12 cellular contexts compared by ENCODE assay signal in the genomic region with DNA sequence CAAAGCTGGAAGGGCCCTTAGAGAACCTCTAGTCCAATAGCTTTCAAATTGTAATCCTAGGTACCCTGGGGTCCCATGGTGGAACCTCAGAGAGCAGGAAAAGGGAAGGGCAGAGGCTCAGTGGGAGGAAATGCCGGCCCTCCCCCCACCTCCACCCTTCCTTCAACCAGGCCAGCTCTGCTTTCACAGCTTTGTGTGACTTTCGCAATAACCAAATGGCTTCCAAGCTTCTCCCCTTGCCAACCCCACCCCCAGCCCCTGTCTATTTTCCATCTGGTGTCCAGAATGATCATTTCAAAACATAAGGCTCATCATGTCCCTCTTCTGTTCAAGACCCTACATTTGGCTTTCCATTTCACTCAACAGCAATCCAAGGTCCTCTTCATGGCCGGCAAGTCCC.
DNase-seq lines count a peak whose midpoint lies in the region; ATAC-seq and TF ChIP-seq lines count a peak whose summit lies in the region.
"Had no signal": no experiment of that assay in that cellular context is flagged by ENCODE, and none has a peak within 500 bp of the region (broad histone marks: within the 10 kb centered on the region; RNA-seq: fewer than 3 reads in every experiment).

No MANE protein-coding gene starts in this region.

- WGBS in lung, 2 donors: 42 to 53% methylated on average over 3 of the region's 3 CpGs

- H3K4me3 ChIP-seq in lung: no peak overlapping the region
- H3K4me3 ChIP-seq in WERI-Rb-1 (ENCODE audit: low read depth, low read length): no peak overlapping the region

- H3K27ac Mint-ChIP-seq in chondrocyte (ENCODE audit: unreplicated experiment): peak overlapping the region; percentile 73
- H3K27ac Mint-ChIP-seq: activated naive CD4-positive, alpha-beta T cell treated with anti-CD3 and anti-CD28 coated beads, Interleukin-2, amount 50 U/mL, for 24 hours had no signal

- TF ChIP-seq CTCF in chondrocyte (IDR thresholded peaks at IDR 0.05): no peak
- TF ChIP-seq CTCF in lung (IDR thresholded peaks at IDR 0.05; ENCODE audit: control extremely low read depth, extremely low read depth): no peak
- no peak for TF ChIP-seq CTCF in WERI-Rb-1 (IDR thresholded peaks at IDR 0.05; ENCODE audit: low read depth, low read length)

- H3K36me3 Mint-ChIP-seq in chondrocyte (ENCODE audit: low read depth): no peaks in the 10 kb centered on the region
- H3K36me3 Mint-ChIP-seq: activated naive CD4-positive, alpha-beta T cell treated with anti-CD3 and anti-CD28 coated beads, Interleukin-2, amount 50 U/mL, for 24 hours had no signal

- H3K4me1 Mint-ChIP-seq in chondrocyte (ENCODE audit: low read depth): peaks cover 69% of the 10 kb centered on the region

- DNase-seq in AG08395 (ENCODE audit: low spot score) (peak; percentile 38), chondrocyte (ENCODE audit: low spot score) (no peak), lung (ENCODE audit: low spot score) (no peak), WERI-Rb-1 (no peak), hypothalamus (lab: John Stamatoyannopoulos, UW) (no peak)
- DNase-seq: KG1; stimulated activated naive CD8-positive, alpha-beta T cell treated with anti-CD3 and anti-CD28 coated beads, Interleukin-15, amount 100 ng/mL, for 72 hours had no signal

- peak overlapping the region; percentile 19 for H3K27ac ChIP-seq in KOPT-K1 (ENCODE audit: low read depth, low read length, poor library complexity, severe bottlenecking)
- peak overlapping the region in 1 of 2 donors; percentile 64 for H3K27ac ChIP-seq in lung (ENCODE audit: low read depth in 1 of 2, low read length in 1 of 2)
- no peak overlapping the region for H3K27ac ChIP-seq in WERI-Rb-1
- H3K27ac ChIP-seq: C4-2B had no signal

- ATAC-seq in lung (ENCODE audit: insufficient read depth, low FRiP score) (peak; percentile 53), GM21447 (IDR thresholded peaks at IDR 0.05; ENCODE audit: unreplicated experiment) (no peak), GM21360 (IDR thresholded peaks at IDR 0.05; ENCODE audit: unreplicated experiment) (no peak)
- ATAC-seq: stimulated activated naive CD8-positive, alpha-beta T cell treated with anti-CD3 and anti-CD28 coated beads, Interleukin-15, amount 100 ng/mL, for 72 hours had no signal

- H3K9me3 ChIP-seq in KOPT-K1 (ENCODE audit: insufficient read depth, low read length, poor library complexity, severe bottlenecking): no peaks in the 10 kb centered on the region
- H3K9me3 ChIP-seq in lung (ENCODE audit: control insufficient read depth in 2 of 2, insufficient read depth in 1 of 2, low read length in 1 of 2): no peaks in the 10 kb centered on the region
- no peaks in the 10 kb centered on the region for H3K9me3 ChIP-seq in WERI-Rb-1 (ENCODE audit: severe bottlenecking)

- H3K36me3 ChIP-seq in KOPT-K1 (ENCODE audit: insufficient read depth, low read length): no peaks in the 10 kb centered on the region
- H3K36me3 ChIP-seq in lung (ENCODE audit: control insufficient read depth in 2 of 2, insufficient read depth in 2 of 2, low read length in 2 of 2): no peaks in the 10 kb centered on the region
- no peaks in the 10 kb centered on the region for H3K36me3 ChIP-seq in WERI-Rb-1

- no peaks in the 10 kb centered on the region for H3K27me3 Mint-ChIP-seq in chondrocyte (ENCODE audit: low read depth)
- H3K27me3 Mint-ChIP-seq: activated naive CD4-positive, alpha-beta T cell treated with anti-CD3 and anti-CD28 coated beads, Interleukin-2, amount 50 U/mL, for 24 hours; stimulated activated naive CD8-positive, alpha-beta T cell treated with anti-CD3 and anti-CD28 coated beads, Interleukin-15, amount 100 ng/mL, for 72 hours had no signal

- no peak overlapping the region for H3K4me3 Mint-ChIP-seq in chondrocyte (ENCODE audit: unreplicated experiment)
- H3K4me3 Mint-ChIP-seq: activated naive CD4-positive, alpha-beta T cell treated with anti-CD3 and anti-CD28 coated beads, Interleukin-2, amount 50 U/mL, for 24 hours; stimulated activated naive CD8-positive, alpha-beta T cell treated with anti-CD3 and anti-CD28 coated beads, Interleukin-15, amount 100 ng/mL, for 72 hours had no signal

- H3K9me3 Mint-ChIP-seq in chondrocyte (ENCODE audit: low read depth): no peaks in the 10 kb centered on the region
- H3K9me3 Mint-ChIP-seq: activated naive CD4-positive, alpha-beta T cell treated with anti-CD3 and anti-CD28 coated beads, Interleukin-2, amount 50 U/mL, for 24 hours; stimulated activated naive CD8-positive, alpha-beta T cell treated with anti-CD3 and anti-CD28 coated beads, Interleukin-15, amount 100 ng/mL, for 72 hours had no signal

- peaks cover 4 to 5% of the 10 kb centered on the region in 2 donors for H3K4me1 ChIP-seq in lung (ENCODE audit: control insufficient read depth in 2 of 2, insufficient read depth in 2 of 2, low read length in 2 of 2)

- no peaks in the 10 kb centered on the region for H3K27me3 ChIP-seq in lung (ENCODE audit: control insufficient read depth, insufficient read depth)
- H3K27me3 ChIP-seq in WERI-Rb-1 (ENCODE audit: insufficient read depth, low read depth, severe bottlenecking): no peaks in the 10 kb centered on the region
